1 cellular context compared by ENCODE assay signal in genomic region chr20:35724321-35725230, GRCh38.
TF ChIP-seq lines count a peak whose summit lies in the region.

No MANE protein-coding gene starts in this region.

TF ChIP-seq in GM12878, 131 proteins besides CTCF, POLR2A, EP300 and RAD21:
- 0 out of 2 replicates have a peak, but pooled peaks have one; percentile 7 for TF ChIP-seq FOXK2 (IDR thresholded peaks at IDR 0.05)
- TF ChIP-seq ZBTB4 (CRISPR knock-in tag; IDR thresholded peaks at IDR 0.05) = no peak
- TF ChIP-seq POLR2AphosphoS5 (IDR thresholded peaks at IDR 0.05; ENCODE audit: low read length) = 0 out of 2 replicates have a peak, but pooled peaks have one; percentile 8
- TF ChIP-seq FOXM1 (IDR thresholded peaks at IDR 0.05; ENCODE audit: low read depth, low read length) = no peak
- no peak for TF ChIP-seq ZNF592 (IDR thresholded peaks at IDR 0.05)
- no peak for TF ChIP-seq CREM (IDR thresholded peaks at IDR 0.05; ENCODE audit: low read depth)
- peak; percentile 29; the same call in 1 of the 2 replicates for TF ChIP-seq POLR2AphosphoS2 (IDR thresholded peaks at IDR 0.05; ENCODE audit: low read depth, low read length)
- TF ChIP-seq MEF2B (IDR thresholded peaks at IDR 0.05; ENCODE audit: partially characterized antibody, poor library complexity, severe bottlenecking) = no peak
